In genomic region chr12:40209886-40210285, GRCh38 we compare ENCODE assay signal across 16 cellular contexts. TPM values are rescaled to one million over a fixed set of nuclear protein-coding genes. Genes with fewer than 3 reads are reported as not detected.
DNase-seq lines count a peak whose midpoint lies in the region; ATAC-seq and TF ChIP-seq lines count a peak whose summit lies in the region.
"Had no signal": no experiment of that assay in that cellular context is flagged by ENCODE, and none has a peak within 500 bp of the region (broad histone marks: within the 10 kb centered on the region; RNA-seq: fewer than 3 reads in every experiment).

No MANE protein-coding gene starts in this region.

- no peaks in the 10 kb centered on the region for H3K36me3 ChIP-seq in effector memory CD4-positive, alpha-beta T cell (ENCODE audit: control insufficient read depth, insufficient read depth, low read length)
- H3K36me3 ChIP-seq: SJSA1 had no signal

- H3K9me3 Mint-ChIP-seq in dendritic cell treated with granulocyte-macrophage colony-stimulating factor and Interleukin-4, amounts not matched to agents 40 ng/mL and 50 ng/mL, for 4 days, result peaks cover 3% of the 10 kb centered on the region
- peaks cover 2 to 10% (median 8%) of the 10 kb centered on the region in 7 donors for H3K9me3 Mint-ChIP-seq in naive B cell

- H3K27ac Mint-ChIP-seq in dendritic cell treated with granulocyte-macrophage colony-stimulating factor and Interleukin-4, amounts not matched to agents 40 ng/mL and 50 ng/mL, for 4 days, result peak overlapping the region; percentile 66
- peak overlapping the region in 5 of 6 donors; percentile 41 to 90 (median 60) for H3K27ac Mint-ChIP-seq in naive B cell
- H3K27ac Mint-ChIP-seq: CD4-positive, alpha-beta memory T cell had no signal

- H3K4me1 Mint-ChIP-seq in dendritic cell treated with granulocyte-macrophage colony-stimulating factor and Interleukin-4, amounts not matched to agents 40 ng/mL and 50 ng/mL, for 4 days (ENCODE audit: low read depth), result peaks cover 22% of the 10 kb centered on the region
- H3K4me1 Mint-ChIP-seq in naive B cell, result peaks cover 21 to 29% (median 25%) of the 10 kb centered on the region in 3 donors

- no peak for TF ChIP-seq CTCF in GM13977 (IDR thresholded peaks at IDR 0.05; ENCODE audit: extremely low read depth, insufficient read depth, missing control alignments)

- in situ Hi-C loops in Caki2 (cut with HindIII; ENCODE audit: low pct_unique_long_range_greater_than_20kb, low sequenced_read_pairs) (no loop called here), GM13977 (cut with MboI; ENCODE audit: low pct_unique_long_range_greater_than_20kb, low sequenced_read_pairs, unreplicated experiment) (no loop called here)

- no peaks in the 10 kb centered on the region for H3K36me3 Mint-ChIP-seq in dendritic cell treated with granulocyte-macrophage colony-stimulating factor and Interleukin-4, amounts not matched to agents 40 ng/mL and 50 ng/mL, for 4 days (ENCODE audit: low read depth)
- peaks cover 0 to 7% of the 10 kb centered on the region in 2 donors for H3K36me3 Mint-ChIP-seq in naive B cell
- H3K36me3 Mint-ChIP-seq: CD4-positive, alpha-beta memory T cell had no signal

- intact Hi-C loops in dendritic cell treated with granulocyte-macrophage colony-stimulating factor and Interleukin-4, amounts not matched to agents 40 ng/mL and 50 ng/mL, for 4 days (cut with micrococcal nuclease), result loop anchor here (2.0 to 5.0 kb wide), 2 partner anchors 15 to 53 kb away; partner anchors contain the start of gene LRRK2

- peak; percentile 18 for DNase-seq in Caki2 (ENCODE audit: low read depth)
- no peak for DNase-seq in naive B cell
- no peak for DNase-seq in substantia nigra (lab: John Stamatoyannopoulos, UW)
- no peak for DNase-seq in epidermal melanocyte (ENCODE audit: insufficient read length, low spot score)
- DNase-seq in GM13977 (ENCODE audit: low spot score), result no peak
- no peak for DNase-seq in effector memory CD4-positive, alpha-beta T cell
- DNase-seq: AML-193; CD4-positive, alpha-beta memory T cell; Karpas-422; MM.1S; NCI-H1105; NCI-H187; NCI-H2171 treated with DMSO at 0.1 percent for 48 hours had no signal

- no peaks in the 10 kb centered on the region for H3K27me3 ChIP-seq in effector memory CD4-positive, alpha-beta T cell (replicated peaks; ENCODE audit: control insufficient read depth, insufficient read depth, low read length, poor library complexity, severe bottlenecking)
- H3K27me3 ChIP-seq: SJSA1 had no signal

- no peak overlapping the region for H3K4me3 Mint-ChIP-seq in dendritic cell treated with granulocyte-macrophage colony-stimulating factor and Interleukin-4, amounts not matched to agents 40 ng/mL and 50 ng/mL, for 4 days
- peak overlapping the region in 1 of 8 donors; percentile 3 for H3K4me3 Mint-ChIP-seq in naive B cell
- H3K4me3 Mint-ChIP-seq: CD4-positive, alpha-beta memory T cell had no signal

- no peaks in the 10 kb centered on the region for H3K27me3 Mint-ChIP-seq in dendritic cell treated with granulocyte-macrophage colony-stimulating factor and Interleukin-4, amounts not matched to agents 40 ng/mL and 50 ng/mL, for 4 days
- no peaks in the 10 kb centered on the region for H3K27me3 Mint-ChIP-seq in naive B cell

- no peaks in the 10 kb centered on the region for H3K9me3 ChIP-seq in effector memory CD4-positive, alpha-beta T cell (ENCODE audit: control insufficient read depth, low read length)
- H3K9me3 ChIP-seq: SJSA1 had no signal

- ATAC-seq in naive B cell (ENCODE audit: low read depth in 2 of 2), result no peak

- no peaks in the 10 kb centered on the region for H3K4me1 ChIP-seq in effector memory CD4-positive, alpha-beta T cell (ENCODE audit: control insufficient read depth, insufficient read depth, low read length, poor library complexity, severe bottlenecking)
- H3K4me1 ChIP-seq: SJSA1 had no signal

- peak overlapping the region; percentile 31 for H3K27ac ChIP-seq in substantia nigra (ENCODE audit: low read depth, low read length, poor library complexity, severe bottlenecking)
- no peak overlapping the region for H3K27ac ChIP-seq in effector memory CD4-positive, alpha-beta T cell (ENCODE audit: insufficient read depth, low read length, poor library complexity, severe bottlenecking)
- H3K27ac ChIP-seq: RWPE1, SJSA1 had no signal

- H3K4me3 ChIP-seq in effector memory CD4-positive, alpha-beta T cell (ENCODE audit: insufficient read depth, low read depth, low read length, poor library complexity, severe bottlenecking), result no peak overlapping the region
- H3K4me3 ChIP-seq: SJSA1 had no signal

RNA-seq across cellular contexts. Expression of gene LRRK2, which starts 14.9 kb away (rescaled TPM):
- 2.5 TPM in 2 replicates for total RNA-seq in Caki2 (2014; rRNA removed; shearing (Covaris generic); ENCODE audit: low replicate concordance)
- 10 to 100 TPM in 4 of 6 donors, 1 to 10 TPM in 2; 5.4 to 12.8 (median 10.7) TPM for polyA plus RNA-seq in naive B cell (ENCODE audit: low read depth in 6 of 6)
